ENCODE assay signal across 8 cellular contexts in the genomic region with DNA sequence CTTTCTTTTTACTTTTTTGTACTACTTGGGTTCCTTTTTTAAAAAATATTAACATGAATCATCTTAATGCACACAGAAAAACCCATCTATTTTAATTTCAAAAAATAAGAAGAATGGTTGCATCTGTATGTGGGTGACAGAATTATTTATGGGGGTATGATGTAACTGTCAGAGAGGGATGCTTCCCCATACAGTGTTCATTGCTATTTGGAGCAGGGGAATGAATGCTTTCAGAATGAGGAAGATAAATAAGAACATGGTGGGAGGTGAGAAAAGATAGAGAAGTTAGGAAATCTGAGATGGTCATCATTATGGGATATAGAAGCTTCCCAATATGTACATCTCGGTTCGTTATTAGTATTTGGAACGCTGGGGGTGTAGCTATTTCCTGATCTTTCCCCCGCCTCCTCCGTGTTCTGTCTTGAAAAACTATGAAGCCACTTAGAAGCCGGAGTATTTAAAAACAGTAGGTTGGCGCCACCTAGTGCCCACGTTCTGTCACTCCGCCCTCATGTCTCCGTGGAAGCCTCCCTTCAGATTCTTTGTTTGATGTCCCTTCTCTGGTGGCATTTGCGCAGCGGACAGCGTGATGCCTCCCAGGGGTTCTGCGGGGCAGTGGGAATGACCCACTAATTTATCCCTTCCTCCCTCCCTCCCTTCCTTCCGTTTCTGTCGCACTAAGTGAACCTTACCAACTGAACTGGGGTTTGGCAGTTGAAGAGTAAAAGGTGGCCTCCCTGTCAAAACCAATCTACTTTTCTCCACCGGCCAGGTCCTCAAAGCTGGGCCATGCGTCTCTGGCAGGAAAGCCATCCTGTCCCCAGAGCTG.
A peak's percentile ranks its signal among the peaks of the same experiment; 100 is the strongest.
DNase-seq lines count a peak whose midpoint lies in the region; ATAC-seq, FAIRE-seq and TF ChIP-seq lines count a peak whose summit lies in the region.

No MANE protein-coding gene starts in this region.

- no peak overlapping the region for H3K27ac Mint-ChIP-seq in activated T-helper 17 cell treated with anti-CD3 and anti-CD28 coated beads, Interleukin-2, amount 50 U/mL, for 72 hours
- no peak overlapping the region for H3K27ac Mint-ChIP-seq in osteocyte (ENCODE audit: unreplicated experiment)

- no peaks in the 10 kb centered on the region for H3K9me3 ChIP-seq in tibial artery

- H3K27me3 Mint-ChIP-seq in activated T-helper 17 cell treated with anti-CD3 and anti-CD28 coated beads, Interleukin-2, amount 50 U/mL, for 72 hours = no peaks in the 10 kb centered on the region
- no peaks in the 10 kb centered on the region for H3K27me3 Mint-ChIP-seq in osteocyte (ENCODE audit: unreplicated experiment)

- no peaks in the 10 kb centered on the region for H3K27me3 ChIP-seq in tibial artery

- TF ChIP-seq CTCF in D721Med (IDR thresholded peaks at IDR 0.05; ENCODE audit: insufficient read depth, missing control alignments) = peak; percentile 82
- TF ChIP-seq CTCF in osteocyte (IDR thresholded peaks at IDR 0.05) = peak; percentile 91
- peak; percentile 77 to 88 for TF ChIP-seq CTCF in tibial artery (IDR thresholded peaks at IDR 0.05)

- H3K27ac ChIP-seq in tibial artery = peak overlapping the region; percentile 51 to 60

- peaks cover 0 to 37% (median 19%) of the 10 kb centered on the region in 4 donors for H3K4me1 ChIP-seq in tibial artery

- peak overlapping the region; percentile 14 for H3K4me3 Mint-ChIP-seq in activated T-helper 17 cell treated with anti-CD3 and anti-CD28 coated beads, Interleukin-2, amount 50 U/mL, for 72 hours
- peak overlapping the region; percentile 34 for H3K4me3 Mint-ChIP-seq in osteocyte (ENCODE audit: unreplicated experiment)

- H3K9me3 Mint-ChIP-seq in activated T-helper 17 cell treated with anti-CD3 and anti-CD28 coated beads, Interleukin-2, amount 50 U/mL, for 72 hours = no peaks in the 10 kb centered on the region
- H3K9me3 Mint-ChIP-seq in osteocyte (ENCODE audit: unreplicated experiment) = no peaks in the 10 kb centered on the region

- peak; percentile 78 for ATAC-seq in GM21526 (IDR thresholded peaks at IDR 0.05; ENCODE audit: low FRiP score, unreplicated experiment)
- ATAC-seq in activated T-helper 17 cell treated with anti-CD3 and anti-CD28 coated beads, Interleukin-2, amount 50 U/mL, for 72 hours (replicated peaks) = peak; percentile 45

- DNase-seq in D721Med (ENCODE audit: insufficient read length, low spot score) (peak; percentile 74), KG1 (lab: John Stamatoyannopoulos, UW) (peak; percentile 25), RPMI7951 (ENCODE audit: low read depth) (peak; percentile 72), fibroblast of the conjunctiva (ENCODE audit: low read depth) (peak; percentile 70), osteocyte (ENCODE audit: extremely low spot score, unreplicated experiment) (no peak), tibial artery (peak; percentile 74 to 85)

- no peaks in the 10 kb centered on the region for H3K36me3 Mint-ChIP-seq in activated T-helper 17 cell treated with anti-CD3 and anti-CD28 coated beads, Interleukin-2, amount 50 U/mL, for 72 hours (ENCODE audit: low read depth)
- H3K36me3 Mint-ChIP-seq in osteocyte (ENCODE audit: unreplicated experiment) = peaks cover 6% of the 10 kb centered on the region

- intact Hi-C loops in tibial artery (cut with DNase I; ENCODE audit: low total_unique reads) = loop anchor here (1.0 kb wide), 1 partner anchor 623 kb away; no protein-coding TSS in a partner anchor

- peak overlapping the region in 1 of 2 donors; percentile 15 for H3K4me3 ChIP-seq in tibial artery

- peaks cover 8% of the 10 kb centered on the region for H3K4me1 Mint-ChIP-seq in activated T-helper 17 cell treated with anti-CD3 and anti-CD28 coated beads, Interleukin-2, amount 50 U/mL, for 72 hours
- H3K4me1 Mint-ChIP-seq in osteocyte (ENCODE audit: unreplicated experiment) = peaks cover 9% of the 10 kb centered on the region

- peaks cover 13 to 20% (median 18%) of the 10 kb centered on the region in 3 donors for H3K36me3 ChIP-seq in tibial artery

- peak; percentile 56 for FAIRE-seq in D721Med (lab: Jason Lieb, UNC)
